8 cellular contexts compared by ENCODE assay signal in the genomic region with DNA sequence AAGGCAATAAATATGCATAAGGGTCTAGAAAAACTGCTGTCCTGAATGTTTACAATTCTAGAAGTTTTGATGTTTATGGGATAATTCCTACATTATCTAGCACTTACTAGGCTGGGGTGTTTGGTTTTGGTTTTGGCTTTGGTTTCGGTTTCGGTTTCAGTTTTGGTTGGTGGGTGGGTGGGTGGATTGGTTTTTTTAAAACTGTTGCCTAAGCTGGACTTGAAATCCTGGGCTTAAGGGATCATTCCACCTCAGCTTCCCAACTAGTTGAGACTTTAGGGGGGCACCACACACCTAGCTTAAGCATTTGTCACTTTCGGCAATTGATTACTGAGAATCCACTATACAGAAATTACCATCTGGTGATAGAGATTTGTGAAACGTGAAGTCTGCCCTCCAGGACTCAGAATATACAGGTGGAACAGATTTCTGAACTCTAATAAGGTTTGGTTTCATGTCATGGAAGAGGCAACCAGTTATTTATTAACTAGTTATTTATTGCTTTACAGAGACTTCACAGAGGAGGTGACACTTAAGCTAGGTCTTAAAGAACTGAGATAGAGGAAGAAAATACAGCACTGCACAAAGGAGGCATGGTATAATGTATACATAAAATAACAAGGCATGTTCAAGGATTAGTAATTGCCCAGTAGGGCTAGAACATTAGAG.
A peak's percentile ranks its signal among the peaks of the same experiment; 100 is the strongest.
DNase-seq lines count a peak whose midpoint lies in the region; ATAC-seq lines count a peak whose summit lies in the region.

No MANE protein-coding gene starts in this region.

- peak overlapping the region; percentile 32 for H3K4me3 ChIP-seq in Jurkat, Clone E6-1 (ENCODE audit: low read length)
- H3K4me3 ChIP-seq in aorta (ENCODE audit: low read length in 2 of 2) = no peak overlapping the region

- H3K27ac ChIP-seq in aorta (ENCODE audit: low read depth in 1 of 2, low read length in 2 of 2) = no peak overlapping the region

- no peaks in the 10 kb centered on the region for H3K27me3 ChIP-seq in aorta (ENCODE audit: control insufficient read depth in 1 of 2, insufficient read depth in 2 of 2, low read length in 1 of 2)

- H3K4me1 ChIP-seq in aorta (ENCODE audit: control insufficient read depth in 1 of 2, insufficient read depth in 2 of 2, low read length in 2 of 2) = no peaks in the 10 kb centered on the region

- H3K9me3 ChIP-seq in aorta (ENCODE audit: control insufficient read depth, low read length) = no peaks in the 10 kb centered on the region

- H3K36me3 ChIP-seq in aorta (ENCODE audit: control insufficient read depth in 1 of 2, insufficient read depth in 2 of 2, low read length in 1 of 2) = no peaks in the 10 kb centered on the region

- 88 to 91% methylated on average over 4 of the region's 4 CpGs for WGBS in aorta, 2 donors

- peak; percentile 64 for ATAC-seq in GM18909 (IDR thresholded peaks at IDR 0.05; ENCODE audit: poor library complexity, unreplicated experiment)
- no peak for ATAC-seq in GM19035 (IDR thresholded peaks at IDR 0.05; ENCODE audit: unreplicated experiment)
- no peak for ATAC-seq in aorta (ENCODE audit: low FRiP score)
- no peak for ATAC-seq in HG03521 (IDR thresholded peaks at IDR 0.05; ENCODE audit: unreplicated experiment)

- intact Hi-C loops in aorta (cut with DNase I) = no loop called here

- DNase-seq in Jurkat, Clone E6-1 (ENCODE audit: low read depth, low spot score) = peak; percentile 31
- DNase-seq in astrocyte of the hippocampus (ENCODE audit: low read depth, low spot score) (peak; percentile 35), aorta (no peak), NCI-H774 (lab: John Stamatoyannopoulos, UW) (no peak)
- DNase-seq in stimulated activated CD4-positive, alpha-beta T cell treated with anti-CD3 and anti-CD28 coated beads, Interleukin-2, amount 100 ng/mL, for 48 hours = peak; percentile 30 to 48

Comparison
In these comparisons a context has a peak if more than half of its experiments do, and no peak if none do; other contexts are left out.
1. DNase-seq: peak in Jurkat, Clone E6-1 (single experiment), astrocyte of the hippocampus (single experiment) and stimulated activated CD4-positive, alpha-beta T cell treated with anti-CD3 and anti-CD28 coated beads, Interleukin-2, amount 100 ng/mL, for 48 hours (2 of 2); none in aorta (0 of 2) and NCI-H774 (single experiment).